Comparison of ENCODE assay signal across 25 cellular contexts in the genomic region with DNA sequence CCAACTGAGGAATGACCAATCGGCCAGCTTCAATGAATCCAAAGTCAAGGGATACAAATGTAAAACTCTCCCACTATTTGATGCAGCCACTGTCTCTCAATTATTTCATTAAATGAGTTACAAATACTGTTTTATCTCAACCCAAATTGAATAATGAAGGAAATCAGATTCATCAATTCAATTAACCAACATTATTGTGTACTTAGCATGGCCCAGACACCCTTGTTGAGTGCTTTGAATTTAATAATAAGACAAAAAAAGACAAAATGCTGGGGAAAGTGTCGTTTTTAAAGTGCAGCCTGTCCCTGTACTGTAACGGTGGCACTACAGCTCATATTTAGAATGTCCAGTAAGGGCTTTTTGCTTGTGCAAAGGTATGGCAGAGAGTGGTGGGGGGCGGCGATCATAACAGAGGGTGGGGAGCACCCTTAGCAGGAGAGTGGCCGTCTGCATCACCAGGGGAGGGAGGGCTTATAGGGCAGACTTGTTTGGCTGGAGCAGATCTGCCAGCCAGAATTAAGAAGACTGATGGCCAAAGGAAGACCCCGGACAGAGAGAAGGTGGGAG.
"Had no signal": no experiment of that assay in that cellular context is flagged by ENCODE, and none has a peak within 500 bp of the region (broad histone marks: within the 10 kb centered on the region; RNA-seq: fewer than 3 reads in every experiment).

No MANE protein-coding gene starts in this region.

- H3K4me3 ChIP-seq: psoas muscle, right lobe of liver, sigmoid colon, stomach, thoracic aorta, thyroid gland, tibial nerve, upper lobe of left lung, vagina had no signal

- H3K4me1 ChIP-seq: parathyroid adenoma, right lobe of liver, sigmoid colon, stomach, thyroid gland, upper lobe of left lung, vagina had no signal

- DNase-seq: nephron progenitor cell; nucleus accumbens; posterior cingulate gyrus; psoas muscle; right cardiac atrium; right lobe of liver; sigmoid colon; small intestine; stimulated activated CD4-positive, alpha-beta T cell treated with anti-CD3 and anti-CD28 coated beads, Interleukin-15, amount 100 ng/mL, for 24 hours; stimulated activated CD4-positive, alpha-beta T cell treated with anti-CD3 and anti-CD28 coated beads, Interleukin-2, amount 100 ng/mL, for 24 hours; stimulated activated CD4-positive, alpha-beta T cell treated with anti-CD3 and anti-CD28 coated beads, Interleukin-2, amount 100 ng/mL, for 48 hours; stimulated activated CD4-positive, alpha-beta T cell treated with anti-CD3 and anti-CD28 coated beads, Interleukin-4, amount 100 ng/mL, for 24 hours; stimulated activated naive B cell treated with anti-CD40 and anti-IgM and Interleukin-4, amounts not matched to agents 10 μg/mL and 1 μg/mL and 100 μg/mL, for 72 hours; stimulated activated naive CD4-positive, alpha-beta T cell treated with Interleukin-2 at 50 U/mL for 16 hours; stomach; thyroid gland; trophoblast cell had no signal

- H2AFZ ChIP-seq: parathyroid adenoma had no signal

- H3K9ac ChIP-seq: parathyroid adenoma had no signal

- H3K36me3 ChIP-seq: neutrophil, right lobe of liver, sigmoid colon, stomach, thoracic aorta, thyroid gland, tibial nerve, upper lobe of left lung, vagina had no signal

- H3K27me3 ChIP-seq: right lobe of liver, sigmoid colon, stomach, thyroid gland, tibial nerve, upper lobe of left lung, vagina had no signal

- H3K79me2 ChIP-seq: parathyroid adenoma had no signal

- FAIRE-seq: small intestine, urothelium cell line had no signal

- ATAC-seq: right cardiac atrium; right lobe of liver; stimulated activated effector memory CD8-positive, alpha-beta T cell treated with anti-CD3 and anti-CD28 coated beads, Interleukin-12 subunit alpha, Interleukin-12 subunit beta, amount 100 ng/mL, for 72 hours; stimulated activated naive B cell treated with anti-CD40 and anti-IgM and Interleukin-4, amounts not matched to agents 10 μg/mL and 1 μg/mL and 100 μg/mL, for 72 hours had no signal

- H3K9me3 ChIP-seq: neutrophil, psoas muscle, right lobe of liver, sigmoid colon, stomach, thoracic aorta, thyroid gland, tibial nerve, upper lobe of left lung, vagina had no signal

- H3K27ac ChIP-seq: neutrophil, parathyroid adenoma, psoas muscle, right lobe of liver, sigmoid colon, stomach, thoracic aorta, thyroid gland, tibial nerve, upper lobe of left lung, vagina had no signal
